23 cellular contexts compared by ENCODE assay signal in the genomic region with DNA sequence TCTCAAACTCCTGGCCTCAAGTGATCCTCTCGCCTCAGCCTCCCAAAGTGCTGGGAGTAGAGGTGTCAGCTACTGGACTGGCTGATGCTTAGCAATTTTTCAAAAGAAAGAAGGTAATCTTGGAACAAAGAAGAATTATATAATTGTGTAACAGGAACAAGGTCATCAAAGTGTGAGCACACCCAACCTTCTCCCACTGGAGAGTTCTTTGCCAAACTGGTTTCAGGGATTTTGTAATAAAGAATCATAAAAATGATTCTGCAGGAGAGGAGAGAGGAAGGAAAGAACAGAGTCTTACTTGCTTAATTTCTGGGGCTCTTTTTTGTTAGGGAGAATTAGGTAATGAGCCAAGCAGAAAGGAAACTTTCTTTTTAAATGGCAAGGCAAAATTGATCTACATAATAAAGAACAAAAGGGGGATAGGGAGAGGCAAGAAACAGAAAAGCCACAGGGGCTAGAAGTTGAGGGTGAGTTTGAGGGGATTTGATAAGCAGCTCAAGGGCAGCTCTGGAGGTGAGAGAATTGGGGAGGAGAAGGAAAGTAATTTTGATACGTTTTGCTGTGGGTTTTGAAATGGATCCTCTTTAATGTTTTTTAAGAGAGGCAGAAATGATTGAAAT. TPM values are rescaled to one million over a fixed set of nuclear protein-coding genes. Genes with fewer than 3 reads are reported as not detected.
DNase-seq lines count a peak whose midpoint lies in the region; ATAC-seq and TF ChIP-seq lines count a peak whose summit lies in the region.
"Had no signal": no experiment of that assay in that cellular context is flagged by ENCODE, and none has a peak within 500 bp of the region (broad histone marks: within the 10 kb centered on the region; RNA-seq: fewer than 3 reads in every experiment).

No MANE protein-coding gene starts in this region.

- no peaks in the 10 kb centered on the region for H3K27me3 ChIP-seq in PC-9 (ENCODE audit: insufficient read depth, low read depth)
- no peaks in the 10 kb centered on the region for H3K27me3 ChIP-seq in mammary epithelial cell (ENCODE audit: insufficient read depth, low read length)
- H3K27me3 ChIP-seq: stomach, tibial nerve had no signal

- H3K4me3 ChIP-seq in PC-9 (no peak overlapping the region), mammary epithelial cell (replicated peaks in 1 of 3; ENCODE audit: insufficient read depth in 1 of 3, low read depth in 2 of 3, low read length in 3 of 3) (no peak overlapping the region)
- H3K4me3 ChIP-seq: stomach, tibial nerve had no signal

- H3K9me2 ChIP-seq in PC-9 (ENCODE audit: insufficient read depth): no peaks in the 10 kb centered on the region

- WGBS in mammary epithelial cell (ENCODE audit: low coverage, missing lambda C conversion rate): 25% methylated on average over 2 of the region's 2 CpGs

- TF ChIP-seq CTCF in PC-9 (conservative IDR thresholded peaks at IDR 0.05) (no peak), mammary epithelial cell (conservative IDR thresholded peaks at IDR 0.05 in 1 of 2, IDR thresholded peaks at IDR 0.05 in 1 of 2; ENCODE audit: extremely low read depth in 1 of 2, insufficient read depth in 1 of 2, low read depth in 1 of 2, low read length in 2 of 2) (no peak), omental fat pad (IDR thresholded peaks at IDR 0.05) (no peak)

- no peaks in the 10 kb centered on the region for H3F3A ChIP-seq in PC-9 (ENCODE audit: insufficient read depth, low read depth)

- H3K9ac ChIP-seq in mammary epithelial cell (ENCODE audit: insufficient read depth, low read length): no peak overlapping the region

- no TSS peak for BruUV-seq in PC-9 (replicated peaks; lab: Mats Ljungman, UMichigan)
- BruUV-seq in mammary epithelial cell (replicated peaks; lab: Mats Ljungman, UMichigan): no TSS peak

- ATAC-seq in omental fat pad (ENCODE audit: low FRiP score): peak; percentile 45
- no peak for ATAC-seq in GM19463 (IDR thresholded peaks at IDR 0.05; ENCODE audit: unreplicated experiment)

- H3K36me3 ChIP-seq in PC-9 (ENCODE audit: low read depth) (no peaks in the 10 kb centered on the region), mammary epithelial cell (ENCODE audit: insufficient read depth, low read length) (no peaks in the 10 kb centered on the region)
- H3K36me3 ChIP-seq: stomach, tibial nerve had no signal

- H2AFZ ChIP-seq in PC-9 (no peak overlapping the region), mammary epithelial cell (ENCODE audit: low read depth, low read length) (peak overlapping the region; percentile 50)

- H3K4me2 ChIP-seq in PC-9: peak overlapping the region; percentile 30; the same call in 1 of the 2 replicates
- H3K4me2 ChIP-seq in mammary epithelial cell (ENCODE audit: insufficient read depth, low read depth, low read length): peak overlapping the region; percentile 36

- in situ Hi-C loops in mammary epithelial cell (cut with MboI; ENCODE audit: low sequenced_read_pairs in 2 of 2): no loop called here

- H4K20me1 ChIP-seq in PC-9 (ENCODE audit: insufficient read depth) (no peaks in the 10 kb centered on the region), mammary epithelial cell (ENCODE audit: insufficient read depth, low read length) (no peaks in the 10 kb centered on the region)

- POLR2A ChIA-PET in PC-9 (lab: Charles Lee; ENCODE audit: unreplicated experiment): no interaction called here

- dilution Hi-C loops in mammary epithelial cell (cut with HindIII; ENCODE audit: low sequenced_read_pairs): no loop called here

- H3K4me1 ChIP-seq in PC-9 (replicated peaks; ENCODE audit: insufficient read depth) (peaks cover 12% of the 10 kb centered on the region; the same call in 1 of the 2 replicates), mammary epithelial cell (ENCODE audit: insufficient read depth, low read length) (peaks cover 33% of the 10 kb centered on the region)
- H3K4me1 ChIP-seq: stomach had no signal

- H3K27ac ChIP-seq in PC-9 (no peak overlapping the region), mammary epithelial cell (ENCODE audit: insufficient read depth, low read depth, low read length) (no peak overlapping the region)
- H3K27ac ChIP-seq: stomach had no signal

- no peaks in the 10 kb centered on the region for H3K79me2 ChIP-seq in PC-9 (ENCODE audit: low read depth)
- H3K79me2 ChIP-seq in mammary epithelial cell (ENCODE audit: insufficient read depth, low read length): no peaks in the 10 kb centered on the region

- DNase-seq in PC-9 (peak in 1 of 2 experiments; percentile 76), mammary epithelial cell (peak; percentile 67), iPS DF 19.7 (ENCODE audit: low read depth, low spot score) (peak; percentile 68), omental fat pad (ENCODE audit: low spot score) (no peak), hippocampal formation (lab: John Stamatoyannopoulos, UW) (no peak), cerebellum (ENCODE audit: low spot score) (no peak), retina (no peak)
- DNase-seq: activated CD4-positive, alpha-beta T cell treated with anti-CD3 and anti-CD28 coated beads, Interleukin-2, amount 10 ng/mL, durations not matched to agents 7 days and 5 days; activated naive CD4-positive, alpha-beta T cell treated with anti-CD3 and anti-CD28 coated beads, Interleukin-2, amount 50 U/mL, for 16 hours; CD4-positive, alpha-beta T cell; cortex of kidney; DMS 273 treated with DMSO at 0.1 percent for 48 hours; head of caudate nucleus; Kasumi-1; naive B cell; NCI-H1092 treated with DMSO at 0.1 percent for 48 hours; NCI-H2029 treated with DMSO at 0.1 percent for 48 hours; NCI-H345; NCI-H82; stimulated activated CD4-positive, alpha-beta T cell treated with anti-CD3 and anti-CD28 coated beads, Interleukin-12 subunit alpha, Interleukin-12 subunit beta, amount 100 ng/mL, for 4 hours; stomach had no signal

- intact Hi-C loops in PC-9 (cut with micrococcal nuclease; ENCODE audit: unreplicated experiment) (no loop called here), mammary epithelial cell (cut with micrococcal nuclease) (no loop called here)

- CTCF ChIA-PET in PC-9 (lab: Charles Lee) (no interaction called here), mammary epithelial cell (lab: Charles Lee; ENCODE audit: low non-redundant PET) (no interaction called here)

- H3K9me3 ChIP-seq in PC-9 (ENCODE audit: insufficient read depth, low read depth) (no peaks in the 10 kb centered on the region), mammary epithelial cell (replicated peaks; ENCODE audit: insufficient read depth, low read length) (peaks cover 7% of the 10 kb centered on the region)
- H3K9me3 ChIP-seq: stomach, tibial nerve had no signal

RNA-seq across cellular contexts. Expression of a gene that starts 21.3 kb away (rescaled TPM):
- total RNA-seq in PC-9 (2021) (1.9 and 2.8 TPM in 2 replicates), mammary epithelial cell (1 to 10 TPM in 1 of 2 donors, under 1 TPM in 1; 0.83 to 1.8 TPM), omental fat pad (1 to 10 TPM in 1 of 4 donors, under 1 TPM in 3; 0.48 to 5.5 (median 0.86) TPM), cerebellum (0.73 TPM)
- polyA plus RNA-seq in mammary epithelial cell: 2.4 TPM
- polyA minus RNA-seq in mammary epithelial cell: not detected
- total RNA-seq: CD4-positive, alpha-beta T cell had no signal

RNA-seq across cellular contexts. Expression of a gene that starts 23.4 kb away (rescaled TPM):
- 19.2 and 26.3 TPM in 2 replicates for total RNA-seq in PC-9 (2021)
- total RNA-seq in mammary epithelial cell: 10 to 100 TPM; 49.2 to 53.2 TPM
- 16.0 TPM for polyA plus RNA-seq in mammary epithelial cell
- 30.2 TPM for polyA minus RNA-seq in mammary epithelial cell
- 100 to 1,000 TPM in 2 of 4 donors, 10 to 100 TPM in 2; 59.0 to 210 (median 80.4) TPM for total RNA-seq in omental fat pad
- total RNA-seq in cerebellum: 185 TPM

Comparison
In these comparisons a context has a peak if more than half of its experiments do, and no peak if none do; other contexts are left out.
1. DNase-seq: peak in mammary epithelial cell (single experiment) and iPS DF 19.7 (single experiment); none in omental fat pad (single experiment), hippocampal formation (0 of 2), cerebellum (single experiment) and retina (single experiment).